ENCODE assay signal across 11 cellular contexts in genomic region chr2:160582481-160583161, GRCh38.
A peak's percentile ranks its signal among the peaks of the same experiment; 100 is the strongest.
DNase-seq lines count a peak whose midpoint lies in the region; ATAC-seq and TF ChIP-seq lines count a peak whose summit lies in the region.
"Had no signal": no experiment of that assay in that cellular context is flagged by ENCODE, and none has a peak within 500 bp of the region (broad histone marks: within the 10 kb centered on the region; RNA-seq: fewer than 3 reads in every experiment).

No MANE protein-coding gene starts in this region.

- H3K4me3 ChIP-seq in HFF-Myc (replicated peaks; ENCODE audit: low read depth, low read length) (no peak overlapping the region), breast epithelium (no peak overlapping the region), stomach smooth muscle (ENCODE audit: low read length in 2 of 2) (peak overlapping the region in 1 of 2 donors; percentile 23)

- DNase-seq in HFF-Myc (ENCODE audit: extremely low read depth, low read depth) (peak; percentile 21), breast epithelium (ENCODE audit: low spot score in 2 of 2) (peak; percentile 54 to 67), islet precursor cell (peak; percentile 63), NCI-H1092 (lab: John Stamatoyannopoulos, UW) (no peak), NCI-H1694 treated with DMSO at 0.1 percent for 48 hours (lab: John Stamatoyannopoulos, UW) (no peak)
- DNase-seq: activated CD4-positive, alpha-beta memory T cell treated with anti-CD3 and anti-CD28 coated beads for 36 hours; naive thymus-derived CD4-positive, alpha-beta T cell; stimulated activated CD8-positive, alpha-beta memory T cell treated with anti-CD3 and anti-CD28 coated beads, Interleukin-4, amount 100 ng/mL, for 48 hours had no signal

- ATAC-seq in activated CD4-positive, CD25-positive, alpha-beta regulatory T cell treated with anti-CD3 and anti-CD28 coated beads, Interleukin-2, amount 50 U/mL, for 24 hours = no peak
- ATAC-seq in HG02970 (IDR thresholded peaks at IDR 0.05; ENCODE audit: low FRiP score, unreplicated experiment) = no peak
- ATAC-seq: naive thymus-derived CD4-positive, alpha-beta T cell had no signal

- H3K27me3 ChIP-seq in breast epithelium (no peaks in the 10 kb centered on the region), stomach smooth muscle (ENCODE audit: control insufficient read depth in 1 of 2, insufficient read depth in 2 of 2, low read length in 2 of 2) (no peaks in the 10 kb centered on the region)

- TF ChIP-seq CTCF in HFF-Myc (IDR thresholded peaks at IDR 0.05; ENCODE audit: low read depth, low read length, missing control alignments) (no peak), breast epithelium (IDR thresholded peaks at IDR 0.05) (no peak)

- TF ChIP-seq POLR2A in breast epithelium (IDR thresholded peaks at IDR 0.05) = no peak

- H3K27ac ChIP-seq in breast epithelium = peak overlapping the region; percentile 46 to 50
- H3K27ac ChIP-seq in stomach smooth muscle (ENCODE audit: low read length) = peak overlapping the region; percentile 38

- intact Hi-C loops in breast epithelium (cut with DNase I; ENCODE audit: low total_unique reads) = no loop called here

- H3K36me3 ChIP-seq in breast epithelium (no peaks in the 10 kb centered on the region), stomach smooth muscle (ENCODE audit: control insufficient read depth in 2 of 2, insufficient read depth in 2 of 2, low read length in 2 of 2) (no peaks in the 10 kb centered on the region)

- H3K9ac ChIP-seq in stomach smooth muscle (ENCODE audit: low read length in 2 of 2) = no peak overlapping the region

- H3K4me1 ChIP-seq in breast epithelium (peaks cover 4 to 5% of the 10 kb centered on the region in 2 donors), stomach smooth muscle (ENCODE audit: control insufficient read depth, insufficient read depth, low read length) (peaks cover 8% of the 10 kb centered on the region)

- H3K9me3 ChIP-seq in breast epithelium (no peaks in the 10 kb centered on the region), stomach smooth muscle (ENCODE audit: control insufficient read depth in 2 of 2, low read length in 2 of 2) (no peaks in the 10 kb centered on the region)

Comparison
In these comparisons a context has a peak if more than half of its experiments do, and no peak if none do; other contexts are left out.
1. DNase-seq: peak in HFF-Myc (single experiment), breast epithelium (2 of 2) and islet precursor cell (single experiment); none in NCI-H1092 (single experiment) and NCI-H1694 treated with DMSO at 0.1 percent for 48 hours (single experiment).